3 cellular contexts compared by ENCODE assay signal in the genomic region with DNA sequence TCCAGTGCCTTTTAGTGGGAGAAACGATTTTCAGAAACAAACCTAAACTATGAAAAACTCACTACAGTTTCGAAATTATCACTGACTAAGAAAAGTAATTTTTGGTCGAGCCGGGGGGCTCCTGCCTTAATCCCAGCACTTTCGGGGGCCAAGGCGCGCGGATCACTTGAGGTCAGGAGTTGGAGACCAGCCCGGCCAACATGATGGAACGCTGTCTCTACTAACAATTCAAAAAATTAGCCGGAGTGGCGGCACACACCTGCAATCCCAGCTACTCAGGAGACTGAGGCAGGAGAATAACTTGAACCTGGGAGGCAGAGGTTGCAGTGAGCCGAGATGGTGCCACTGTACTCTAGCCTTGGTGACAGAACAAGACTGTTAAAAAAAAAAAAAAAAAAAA.
TF ChIP-seq lines count a peak whose summit lies in the region.

No MANE protein-coding gene starts in this region.

TF ChIP-seq in liver, 16 proteins besides CTCF, POLR2A, EP300 and RAD21:
- no peak for TF ChIP-seq HNF4A (conservative IDR thresholded peaks at IDR 0.05)
- no peak for TF ChIP-seq FOXA1 (IDR thresholded peaks at IDR 0.05)
- TF ChIP-seq SP1 (IDR thresholded peaks at IDR 0.05) = no peak
- TF ChIP-seq TAF1 (conservative IDR thresholded peaks at IDR 0.05) = no peak
- no peak for TF ChIP-seq GABPA (IDR thresholded peaks at IDR 0.05 in 1 of 2, conservative IDR thresholded peaks at IDR 0.05 in 1 of 2)
- TF ChIP-seq MAX (IDR thresholded peaks at IDR 0.05) = no peak

TF ChIP-seq in HepG2, 621 proteins besides CTCF, POLR2A, EP300 and RAD21:
- TF ChIP-seq, protein P1, sequence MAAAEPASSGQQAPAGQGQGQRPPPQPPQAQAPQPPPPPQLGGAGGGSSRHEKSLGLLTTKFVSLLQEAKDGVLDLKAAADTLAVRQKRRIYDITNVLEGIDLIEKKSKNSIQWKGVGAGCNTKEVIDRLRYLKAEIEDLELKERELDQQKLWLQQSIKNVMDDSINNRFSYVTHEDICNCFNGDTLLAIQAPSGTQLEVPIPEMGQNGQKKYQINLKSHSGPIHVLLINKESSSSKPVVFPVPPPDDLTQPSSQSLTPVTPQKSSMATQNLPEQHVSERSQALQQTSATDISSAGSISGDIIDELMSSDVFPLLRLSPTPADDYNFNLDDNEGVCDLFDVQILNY (CRISPR knock-in tag; conservative IDR thresholded peaks at IDR 0.05) = no peak
- TF ChIP-seq EEA1 (CRISPR knock-in tag; IDR thresholded peaks at IDR 0.05; ENCODE audit: borderline replicate concordance) = no peak
- no peak for TF ChIP-seq SOX6 (IDR thresholded peaks at IDR 0.05)
- TF ChIP-seq SOX6 (CRISPR knock-in tag; IDR thresholded peaks at IDR 0.05) = no peak
- no peak for TF ChIP-seq SRSF9 (IDR thresholded peaks at IDR 0.05; ENCODE audit: borderline replicate concordance, insufficient read depth, low read depth, low read length, poor library complexity, severe bottlenecking)
- no peak for TF ChIP-seq ZNF766 (CRISPR knock-in tag; IDR thresholded peaks at IDR 0.05; ENCODE audit: borderline replicate concordance)
- TF ChIP-seq THYN1 (CRISPR knock-in tag; IDR thresholded peaks at IDR 0.05; ENCODE audit: borderline replicate concordance, low read depth) = no peak
- TF ChIP-seq, protein P2, sequence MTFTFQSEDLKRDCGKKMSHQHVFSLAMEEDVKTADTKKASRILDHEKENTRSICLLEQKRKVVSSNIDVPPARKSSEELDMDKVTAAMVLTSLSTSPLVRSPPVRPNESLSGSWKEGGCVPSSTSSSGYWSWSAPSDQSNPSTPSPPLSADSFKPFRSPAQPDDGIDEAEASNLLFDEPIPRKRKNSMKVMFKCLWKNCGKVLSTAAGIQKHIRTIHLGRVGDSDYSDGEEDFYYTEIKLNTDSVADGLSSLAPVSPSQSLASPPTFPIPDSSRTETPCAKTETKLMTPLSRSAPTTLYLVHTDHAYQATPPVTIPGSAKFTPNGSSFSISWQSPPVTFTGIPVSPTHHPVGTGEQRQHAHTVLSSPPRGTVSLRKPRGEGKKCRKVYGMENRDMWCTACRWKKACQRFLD (CRISPR knock-in tag; IDR thresholded peaks at IDR 0.05; ENCODE audit: borderline replicate concordance) = no peak
- TF ChIP-seq NR3C1 (CRISPR knock-in tag; IDR thresholded peaks at IDR 0.05) = no peak
- TF ChIP-seq NCOA1 (CRISPR knock-in tag; IDR thresholded peaks at IDR 0.05) = no peak
- no peak for TF ChIP-seq STAT5B (CRISPR knock-in tag; IDR thresholded peaks at IDR 0.05)
- no peak for TF ChIP-seq ZNF772 (CRISPR knock-in tag; IDR thresholded peaks at IDR 0.05)
- TF ChIP-seq KAT7 (CRISPR knock-in tag; IDR thresholded peaks at IDR 0.05; ENCODE audit: borderline replicate concordance) = no peak
- no peak for TF ChIP-seq ZNF644 (CRISPR knock-in tag; IDR thresholded peaks at IDR 0.05; ENCODE audit: low read depth)
- TF ChIP-seq PHF5A (CRISPR knock-in tag; IDR thresholded peaks at IDR 0.05; ENCODE audit: low read depth, unreplicated experiment) = no peak
- TF ChIP-seq ZZZ3 (CRISPR knock-in tag; IDR thresholded peaks at IDR 0.05; ENCODE audit: borderline replicate concordance) = no peak
- no peak for TF ChIP-seq HNRNPUL1 (IDR thresholded peaks at IDR 0.05; ENCODE audit: low read depth, low read length)
- no peak for TF ChIP-seq RBM22 (optimal IDR thresholded peaks at IDR 0.05; ENCODE audit: low read length)
- TF ChIP-seq NPAS2 (CRISPR knock-in tag; IDR thresholded peaks at IDR 0.05; ENCODE audit: borderline replicate concordance) = no peak

TF ChIP-seq in WTC11, 78 proteins besides CTCF, POLR2A, EP300 and RAD21:
- TF ChIP-seq, protein P3, sequence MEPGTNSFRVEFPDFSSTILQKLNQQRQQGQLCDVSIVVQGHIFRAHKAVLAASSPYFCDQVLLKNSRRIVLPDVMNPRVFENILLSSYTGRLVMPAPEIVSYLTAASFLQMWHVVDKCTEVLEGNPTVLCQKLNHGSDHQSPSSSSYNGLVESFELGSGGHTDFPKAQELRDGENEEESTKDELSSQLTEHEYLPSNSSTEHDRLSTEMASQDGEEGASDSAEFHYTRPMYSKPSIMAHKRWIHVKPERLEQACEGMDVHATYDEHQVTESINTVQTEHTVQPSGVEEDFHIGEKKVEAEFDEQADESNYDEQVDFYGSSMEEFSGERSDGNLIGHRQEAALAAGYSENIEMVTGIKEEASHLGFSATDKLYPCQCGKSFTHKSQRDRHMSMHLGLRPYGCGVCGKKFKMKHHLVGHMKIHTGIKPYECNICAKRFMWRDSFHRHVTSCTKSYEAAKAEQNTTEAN (CRISPR knock-in tag; IDR thresholded peaks at IDR 0.05) = no peak
- no peak for TF ChIP-seq ATF1 (CRISPR knock-in tag; IDR thresholded peaks at IDR 0.05)
- TF ChIP-seq MYBL2 (CRISPR knock-in tag; IDR thresholded peaks at IDR 0.05) = no peak
- no peak for TF ChIP-seq ZNF263 (CRISPR knock-in tag; IDR thresholded peaks at IDR 0.05; ENCODE audit: low read depth)
- TF ChIP-seq MLX (CRISPR knock-in tag; IDR thresholded peaks at IDR 0.05) = no peak
- TF ChIP-seq HMGXB4 (CRISPR knock-in tag; IDR thresholded peaks at IDR 0.05) = no peak
- TF ChIP-seq PREB (CRISPR knock-in tag; IDR thresholded peaks at IDR 0.05; ENCODE audit: borderline replicate concordance) = no peak
- TF ChIP-seq, protein P4, sequence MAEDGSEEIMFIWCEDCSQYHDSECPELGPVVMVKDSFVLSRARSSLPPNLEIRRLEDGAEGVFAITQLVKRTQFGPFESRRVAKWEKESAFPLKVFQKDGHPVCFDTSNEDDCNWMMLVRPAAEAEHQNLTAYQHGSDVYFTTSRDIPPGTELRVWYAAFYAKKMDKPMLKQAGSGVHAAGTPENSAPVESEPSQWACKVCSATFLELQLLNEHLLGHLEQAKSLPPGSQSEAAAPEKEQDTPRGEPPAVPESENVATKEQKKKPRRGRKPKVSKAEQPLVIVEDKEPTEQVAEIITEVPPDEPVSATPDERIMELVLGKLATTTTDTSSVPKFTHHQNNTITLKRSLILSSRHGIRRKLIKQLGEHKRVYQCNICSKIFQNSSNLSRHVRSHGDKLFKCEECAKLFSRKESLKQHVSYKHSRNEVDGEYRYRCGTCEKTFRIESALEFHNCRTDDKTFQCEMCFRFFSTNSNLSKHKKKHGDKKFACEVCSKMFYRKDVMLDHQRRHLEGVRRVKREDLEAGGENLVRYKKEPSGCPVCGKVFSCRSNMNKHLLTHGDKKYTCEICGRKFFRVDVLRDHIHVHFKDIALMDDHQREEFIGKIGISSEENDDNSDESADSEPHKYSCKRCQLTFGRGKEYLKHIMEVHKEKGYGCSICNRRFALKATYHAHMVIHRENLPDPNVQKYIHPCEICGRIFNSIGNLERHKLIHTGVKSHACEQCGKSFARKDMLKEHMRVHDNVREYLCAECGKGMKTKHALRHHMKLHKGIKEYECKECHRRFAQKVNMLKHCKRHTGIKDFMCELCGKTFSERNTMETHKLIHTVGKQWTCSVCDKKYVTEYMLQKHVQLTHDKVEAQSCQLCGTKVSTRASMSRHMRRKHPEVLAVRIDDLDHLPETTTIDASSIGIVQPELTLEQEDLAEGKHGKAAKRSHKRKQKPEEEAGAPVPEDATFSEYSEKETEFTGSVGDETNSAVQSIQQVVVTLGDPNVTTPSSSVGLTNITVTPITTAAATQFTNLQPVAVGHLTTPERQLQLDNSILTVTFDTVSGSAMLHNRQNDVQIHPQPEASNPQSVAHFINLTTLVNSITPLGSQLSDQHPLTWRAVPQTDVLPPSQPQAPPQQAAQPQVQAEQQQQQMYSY (CRISPR knock-in tag; IDR thresholded peaks at IDR 0.05) = no peak
